1 cellular context compared by ENCODE assay signal in genomic region chr11:19311306-19312030, GRCh38.
A peak's percentile ranks its signal among the peaks of the same experiment; 100 is the strongest.
TF ChIP-seq lines count a peak whose summit lies in the region.

No MANE protein-coding gene starts in this region.

TF ChIP-seq in GM12878, 131 proteins besides CTCF, POLR2A, EP300 and RAD21 (continued from another document):
- TF ChIP-seq ZBTB11 (CRISPR knock-in tag; IDR thresholded peaks at IDR 0.05) (0 out of 2 replicates have a peak, but pooled peaks have one; percentile 17), USF1 (IDR thresholded peaks at IDR 0.05; ENCODE audit: borderline replicate concordance, extremely low read length, insufficient read depth, low read depth, low read length) (peak; percentile 66), RAD51 (IDR thresholded peaks at IDR 0.05) (peak; percentile 95), YY1 (IDR thresholded peaks at IDR 0.05; ENCODE audit: low read depth, low read length) (peak; percentile 37; the same call in 1 of the 2 replicates)
